1 cellular context compared by ENCODE assay signal in genomic region chr6:108850669-108851467, GRCh38.
TF ChIP-seq lines count a peak whose summit lies in the region.

No MANE protein-coding gene starts in this region.

TF ChIP-seq in HepG2, 621 proteins besides CTCF, POLR2A, EP300 and RAD21 (continued from another document and continues in another):
- TF ChIP-seq ZBED4 (CRISPR knock-in tag; IDR thresholded peaks at IDR 0.05; ENCODE audit: borderline replicate concordance): no peak
- TF ChIP-seq ZMYM4 (CRISPR knock-in tag; IDR thresholded peaks at IDR 0.05): peak; percentile 62
- no peak for TF ChIP-seq ZNF780A (CRISPR knock-in tag; IDR thresholded peaks at IDR 0.05)
- no peak for TF ChIP-seq ZNF652 (CRISPR knock-in tag; IDR thresholded peaks at IDR 0.05; ENCODE audit: borderline replicate concordance, low read depth)
- no peak for TF ChIP-seq ZNF12 (CRISPR knock-in tag; IDR thresholded peaks at IDR 0.05)
- TF ChIP-seq BORCS8-MEF2B (CRISPR knock-in tag; IDR thresholded peaks at IDR 0.05): no peak
- no peak for TF ChIP-seq ZNF607 (CRISPR knock-in tag; IDR thresholded peaks at IDR 0.05; ENCODE audit: borderline replicate concordance)
- TF ChIP-seq TARDBP (CRISPR knock-in tag; IDR thresholded peaks at IDR 0.05): no peak
- TF ChIP-seq IKZF5 (CRISPR knock-in tag; IDR thresholded peaks at IDR 0.05): 0 out of 2 replicates have a peak, but pooled peaks have one; percentile 20
- TF ChIP-seq ZNF713 (CRISPR knock-in tag; IDR thresholded peaks at IDR 0.05): no peak
- TF ChIP-seq SALL2 (CRISPR knock-in tag; IDR thresholded peaks at IDR 0.05): no peak
- TF ChIP-seq ZNF333 (CRISPR knock-in tag; IDR thresholded peaks at IDR 0.05; ENCODE audit: borderline replicate concordance): no peak
- no peak for TF ChIP-seq RFXAP (CRISPR knock-in tag; IDR thresholded peaks at IDR 0.05; ENCODE audit: borderline replicate concordance)
- TF ChIP-seq THAP11 (CRISPR knock-in tag; IDR thresholded peaks at IDR 0.05): no peak
- no peak for TF ChIP-seq GFI1 (CRISPR knock-in tag; IDR thresholded peaks at IDR 0.05; ENCODE audit: borderline replicate concordance)
- TF ChIP-seq SALL1 (CRISPR knock-in tag; IDR thresholded peaks at IDR 0.05): peak; percentile 56
- TF ChIP-seq CCDC6 (CRISPR knock-in tag; IDR thresholded peaks at IDR 0.05): no peak
- TF ChIP-seq ZNF30 (CRISPR knock-in tag; IDR thresholded peaks at IDR 0.05): no peak
- no peak for TF ChIP-seq RERE (CRISPR knock-in tag; IDR thresholded peaks at IDR 0.05; ENCODE audit: low read depth)
- no peak for TF ChIP-seq DZIP1 (CRISPR knock-in tag; IDR thresholded peaks at IDR 0.05)
- TF ChIP-seq ZNF589 (CRISPR knock-in tag; conservative IDR thresholded peaks at IDR 0.05): no peak
- no peak for TF ChIP-seq ARID2 (CRISPR knock-in tag; IDR thresholded peaks at IDR 0.05; ENCODE audit: borderline replicate concordance)
- no peak for TF ChIP-seq ZNF329 (CRISPR knock-in tag; IDR thresholded peaks at IDR 0.05; ENCODE audit: low read depth)
- TF ChIP-seq MLX (CRISPR knock-in tag; IDR thresholded peaks at IDR 0.05): peak; percentile 73; the same call in 1 of the 2 replicates
- TF ChIP-seq HOXA3 (CRISPR knock-in tag; IDR thresholded peaks at IDR 0.05): peak; percentile 63
- no peak for TF ChIP-seq ZBTB2 (CRISPR knock-in tag; IDR thresholded peaks at IDR 0.05; ENCODE audit: low read depth)
- no peak for TF ChIP-seq TFDP2 (CRISPR knock-in tag; IDR thresholded peaks at IDR 0.05)
- no peak for TF ChIP-seq CBX1 (IDR thresholded peaks at IDR 0.05; ENCODE audit: low read depth)
- TF ChIP-seq PHF5A (CRISPR knock-in tag; IDR thresholded peaks at IDR 0.05; ENCODE audit: low read depth, unreplicated experiment): no peak
- no peak for TF ChIP-seq ZNF451 (CRISPR knock-in tag; IDR thresholded peaks at IDR 0.05)
- TF ChIP-seq ZFP62 (CRISPR knock-in tag; IDR thresholded peaks at IDR 0.05): no peak
- TF ChIP-seq SAP130 (CRISPR knock-in tag; IDR thresholded peaks at IDR 0.05; ENCODE audit: low read depth): peak; percentile 40; the same call in 1 of the 2 replicates
- TF ChIP-seq ZNF275 (CRISPR knock-in tag; IDR thresholded peaks at IDR 0.05; ENCODE audit: borderline replicate concordance): no peak
- no peak for TF ChIP-seq ZNF883 (CRISPR knock-in tag; IDR thresholded peaks at IDR 0.05; ENCODE audit: not compliant biosample characterization)
- TF ChIP-seq YEATS2 (CRISPR knock-in tag; IDR thresholded peaks at IDR 0.05; ENCODE audit: borderline replicate concordance): no peak
- TF ChIP-seq CEBPB (IDR thresholded peaks at IDR 0.05; ENCODE audit: borderline replicate concordance, low read depth, low read length): peak; percentile 42; the same call in 1 of the 2 replicates
- TF ChIP-seq TEAD2 (CRISPR knock-in tag; IDR thresholded peaks at IDR 0.05): no peak
- TF ChIP-seq ZNF510 (CRISPR knock-in tag; IDR thresholded peaks at IDR 0.05; ENCODE audit: low read depth): no peak
- TF ChIP-seq ELK4 (CRISPR knock-in tag; IDR thresholded peaks at IDR 0.05; ENCODE audit: borderline replicate concordance): no peak
